ENCODE assay signal across 8 cellular contexts in genomic region chr5:134553816-134554215, GRCh38. TPM values are rescaled to one million over a fixed set of nuclear protein-coding genes. Genes with fewer than 3 reads are reported as not detected.
DNase-seq lines count a peak whose midpoint lies in the region; ATAC-seq and TF ChIP-seq lines count a peak whose summit lies in the region.

No MANE protein-coding gene starts in this region.

- H3K4me3 ChIP-seq in PC-3 (ENCODE audit: low read length) (no peak overlapping the region), fibroblast of lung (replicated peaks in 1 of 4; ENCODE audit: control extremely low read depth in 1 of 4, insufficient read depth in 1 of 4, low read depth in 3 of 4, low read length in 4 of 4) (no peak overlapping the region), skeletal muscle satellite cell (ENCODE audit: low read length) (no peak overlapping the region)

- peaks cover 31% of the 10 kb centered on the region for H3K79me2 ChIP-seq in PC-3 (ENCODE audit: low read length)
- H3K79me2 ChIP-seq in fibroblast of lung (ENCODE audit: control insufficient read depth, insufficient read depth, low read length), result peaks cover 9% of the 10 kb centered on the region

- H2AFZ ChIP-seq in PC-3 (ENCODE audit: low read length) (no peak overlapping the region), fibroblast of lung (ENCODE audit: low read length) (no peak overlapping the region)

- H3K36me3 ChIP-seq in PC-3 (ENCODE audit: low read depth, low read length), result peaks cover 16% of the 10 kb centered on the region; the same call in 1 of the 2 replicates
- peaks cover 7% of the 10 kb centered on the region for H3K36me3 ChIP-seq in fibroblast of lung (ENCODE audit: control insufficient read depth, insufficient read depth, low read length)
- H3K36me3 ChIP-seq in skeletal muscle satellite cell (ENCODE audit: insufficient read depth, low read length), result peaks cover 24% of the 10 kb centered on the region

- H3K9ac ChIP-seq in PC-3 (ENCODE audit: low read length) (peak overlapping the region; percentile 42), fibroblast of lung (ENCODE audit: insufficient read depth, low read length) (no peak overlapping the region), skeletal muscle satellite cell (ENCODE audit: low read depth, low read length) (peak overlapping the region; percentile 42)

- no peak for TF ChIP-seq CTCF in PC-3 (conservative IDR thresholded peaks at IDR 0.05; ENCODE audit: low read depth, low read length)
- TF ChIP-seq CTCF in fibroblast of lung (conservative IDR thresholded peaks at IDR 0.05 in 1 of 2, IDR thresholded peaks at IDR 0.05 in 1 of 2; ENCODE audit: low read depth in 1 of 2, low read length in 2 of 2), result no peak

- peak overlapping the region; percentile 85 for H3K27ac ChIP-seq in PC-3 (ENCODE audit: low read length)
- peak overlapping the region; percentile 68 for H3K27ac ChIP-seq in fibroblast of lung (ENCODE audit: insufficient read depth, low read length)

- H3K4me1 ChIP-seq in PC-3 (ENCODE audit: insufficient read depth, low read length) (peaks cover 69% of the 10 kb centered on the region), fibroblast of lung (ENCODE audit: control insufficient read depth, extremely low read depth, insufficient read depth, low read length) (peaks cover 68% of the 10 kb centered on the region), skeletal muscle satellite cell (ENCODE audit: control insufficient read depth, insufficient read depth, low read length) (peaks cover 69% of the 10 kb centered on the region)

- H3F3A ChIP-seq in PC-3 (ENCODE audit: low read length, unreplicated experiment), result no peaks in the 10 kb centered on the region

- CTCF ChIA-PET in PC-3 (lab: Charles Lee), result no interaction called here

- BruUV-seq in PC-3 (replicated peaks; lab: Mats Ljungman, UMichigan), result TSS peak; percentile 42

- no peaks in the 10 kb centered on the region for H4K20me1 ChIP-seq in PC-3 (ENCODE audit: low read length)
- no peaks in the 10 kb centered on the region for H4K20me1 ChIP-seq in fibroblast of lung (ENCODE audit: control insufficient read depth, extremely low read depth, insufficient read depth, low read length)

- H3K9me2 ChIP-seq in PC-3 (replicated peaks; ENCODE audit: low read length), result no peaks in the 10 kb centered on the region

- no peak overlapping the region for H3K4me2 ChIP-seq in PC-3 (ENCODE audit: low read length)
- no peak overlapping the region for H3K4me2 ChIP-seq in fibroblast of lung (ENCODE audit: extremely low read depth, insufficient read depth, low read length)
- no peak overlapping the region for H3K4me2 ChIP-seq in skeletal muscle satellite cell (ENCODE audit: low read length)

- intact Hi-C loops in PC-3 (cut with micrococcal nuclease), result no loop called here

- POLR2A ChIA-PET in PC-3 (lab: Charles Lee; ENCODE audit: unreplicated experiment), result no interaction called here

- peak; percentile 27 for TF ChIP-seq POLR2A in GM18505 (IDR thresholded peaks at IDR 0.05; ENCODE audit: borderline replicate concordance, extremely low read depth, insufficient read depth, insufficient read length)

- no peak for ATAC-seq in GM18505 (IDR thresholded peaks at IDR 0.05; ENCODE audit: unreplicated experiment)
- no peak for ATAC-seq in PC-3
- no peak for ATAC-seq in HG03025 (IDR thresholded peaks at IDR 0.05; ENCODE audit: low FRiP score, unreplicated experiment)

- DNase-seq in PC-3 (no peak), fibroblast of lung (ENCODE audit: low read depth in 2 of 2) (peak in 1 of 2 donors; percentile 46), A172 (ENCODE audit: low spot score) (no peak), putamen (ENCODE audit: low spot score) (no peak), NCI-H2171 treated with DMSO at 0.1 percent for 48 hours (lab: John Stamatoyannopoulos, UW) (no peak)

- H3K27me3 ChIP-seq in PC-3 (ENCODE audit: low read length), result no peaks in the 10 kb centered on the region
- H3K27me3 ChIP-seq in fibroblast of lung (ENCODE audit: control insufficient read depth, insufficient read depth, low read length), result no peaks in the 10 kb centered on the region
- H3K27me3 ChIP-seq in skeletal muscle satellite cell (ENCODE audit: control insufficient read depth, insufficient read depth, low read length), result no peaks in the 10 kb centered on the region

- H3K9me3 ChIP-seq in PC-3 (ENCODE audit: low read length), result no peaks in the 10 kb centered on the region
- no peaks in the 10 kb centered on the region for H3K9me3 ChIP-seq in fibroblast of lung (ENCODE audit: control insufficient read depth, insufficient read depth, low read depth, low read length)
- no peaks in the 10 kb centered on the region for H3K9me3 ChIP-seq in skeletal muscle satellite cell (replicated peaks; ENCODE audit: low read length)

RNA-seq across cellular contexts. Expression of gene JADE2, which starts 28.3 kb away (rescaled TPM):
- total RNA-seq in PC-3 (2014; rRNA removed), result 33.2 and 42.3 TPM in 2 replicates
- total RNA-seq in fibroblast of lung, result 23.6 and 45.9 TPM in 2 replicates
- polyA plus RNA-seq in fibroblast of lung, result 10.0 and 20.2 TPM in 2 replicates
- 11.7 and 22.0 TPM in 2 replicates for polyA plus RNA-seq in fibroblast of lung (2012)
- 24.2 and 55.5 TPM in 2 replicates for polyA minus RNA-seq in fibroblast of lung (ENCODE audit: low replicate concordance)
- total RNA-seq in skeletal muscle satellite cell (2012; rRNA removed), result 23.8 and 35.8 TPM in 2 replicates
- 20.7 and 20.8 TPM in 2 replicates for total RNA-seq in A172 (2014; rRNA removed; shearing (Covaris generic))
